Comparison of ENCODE assay signal across 33 cellular contexts in genomic region chr22:32066820-32067219, GRCh38. TPM values are rescaled to one million over a fixed set of nuclear protein-coding genes. Genes with fewer than 3 reads are reported as not detected.
"Had no signal": no experiment of that assay in that cellular context is flagged by ENCODE, and none has a peak within 500 bp of the region (broad histone marks: within the 10 kb centered on the region; RNA-seq: fewer than 3 reads in every experiment).

No MANE protein-coding gene starts in this region.

- DNase-seq: activated CD4-positive, alpha-beta memory T cell treated with anti-CD3 and anti-CD28 coated beads for 36 hours; activated CD4-positive, alpha-beta T cell treated with anti-CD3 and anti-CD28 coated beads for 36 hours; activated CD4-positive, alpha-beta T cell treated with anti-CD3 and anti-CD28 coated beads, Interleukin-2, amount 10 ng/mL, durations not matched to agents 24 days and 14 days; activated CD4-positive, CD25-positive, alpha-beta regulatory T cell; activated CD4-positive, CD25-positive, alpha-beta regulatory T cell treated with anti-CD3 and anti-CD28 coated beads, Interleukin-2, amount 50 U/mL, for 72 hours; activated CD8-positive, alpha-beta memory T cell treated with anti-CD3 and anti-CD28 coated beads, Interleukin-2, amount 10 ng/mL, durations not matched to agents 7 days and 5 days; activated CD8-positive, alpha-beta memory T cell treated with anti-CD3 and anti-CD28 coated beads, Interleukin-2, amount 50 U/mL, for 4 hours; activated CD8-positive, alpha-beta T cell treated with anti-CD3 and anti-CD28 coated beads, Interleukin-2, amount 10 ng/mL, durations not matched to agents 7 days and 5 days; activated effector memory CD4-positive, alpha-beta T cell treated with anti-CD3 and anti-CD28 coated beads, Interleukin-2, amount 50 U/mL, for 16 hours; activated naive CD4-positive, alpha-beta T cell treated with anti-CD3 and anti-CD28 coated beads for 36 hours; activated naive CD8-positive, alpha-beta T cell treated with anti-CD3 and anti-CD28 coated beads for 36 hours; activated naive CD8-positive, alpha-beta T cell treated with anti-CD3 and anti-CD28 coated beads, Interleukin-2, amount 50 U/mL, for 24 hours; activated T-cell treated with anti-CD3 and anti-CD28 coated beads, Interleukin-2, amount 50 U/mL, for 1 hour; activated T-cell treated with anti-CD3 and anti-CD28 coated beads, Interleukin-2, amount 50 U/mL, for 48 hours; adrenal gland; amygdala; aorta; body of pancreas; dorsolateral prefrontal cortex; effector memory CD4-positive, alpha-beta T cell; erythroblast; foreskin keratinocyte; gastrocnemius medialis; glutamatergic neuron; T-helper 1 cell; T-helper 17 cell; T1000; WERI-Rb-1 had no signal

- H3K9me3 ChIP-seq: adrenal gland, body of pancreas, gastrocnemius medialis had no signal

- H3K27ac ChIP-seq: adrenal gland, body of pancreas, coronary artery, dorsolateral prefrontal cortex, esophagus muscularis mucosa, foreskin keratinocyte, gastrocnemius medialis, WERI-Rb-1 had no signal

- H3K4me1 ChIP-seq: adrenal gland, body of pancreas, esophagus muscularis mucosa, foreskin keratinocyte, gastrocnemius medialis had no signal

- H3K36me3 ChIP-seq: adrenal gland, gastrocnemius medialis, WERI-Rb-1 had no signal

- H3K27me3 ChIP-seq: adrenal gland, body of pancreas, gastrocnemius medialis had no signal

- H3K4me3 ChIP-seq: adrenal gland, body of pancreas, coronary artery, dorsolateral prefrontal cortex, esophagus muscularis mucosa, gastrocnemius medialis had no signal

RNA-seq across cellular contexts. Expression of gene SLC5A1, which starts 23.8 kb away (rescaled TPM):
- total RNA-seq: activated CD4-positive, alpha-beta memory T cell treated with anti-CD3 and anti-CD28 coated beads for 36 hours; activated CD4-positive, alpha-beta T cell treated with anti-CD3 and anti-CD28 coated beads for 36 hours; activated CD4-positive, alpha-beta T cell treated with anti-CD3 and anti-CD28 coated beads, Interleukin-2, amount 10 ng/mL, durations not matched to agents 24 days and 14 days; activated CD8-positive, alpha-beta memory T cell treated with anti-CD3 and anti-CD28 coated beads for 36 hours; activated CD8-positive, alpha-beta memory T cell treated with anti-CD3 and anti-CD28 coated beads, Interleukin-2, amount 10 ng/mL, durations not matched to agents 7 days and 5 days; activated CD8-positive, alpha-beta T cell treated with anti-CD3 and anti-CD28 coated beads, Interleukin-2, amount 10 ng/mL, durations not matched to agents 7 days and 5 days; activated naive CD4-positive, alpha-beta T cell treated with anti-CD3 and anti-CD28 coated beads for 36 hours; activated naive CD8-positive, alpha-beta T cell treated with anti-CD3 and anti-CD28 coated beads for 36 hours; activated T-helper 1 cell treated with anti-CD3 and anti-CD28 coated beads, Interleukin-12 subunit alpha, Interleukin-12 subunit beta, Interleukin-2, Interleukin-4 antibody, amounts not matched to agents 30 ng/mL and 10 ng/mL and 1 ng/mL, durations not matched to agents 14 hours and 24 hours and 36 hours; activated T-helper 2 cell treated with anti-CD3 and anti-CD28 coated beads, Interferon-gamma antibody, Interleukin-2, Interleukin-4, amounts not matched to agents 10 μg/mL and 5 μg/mL and 100 μg/mL, durations not matched to agents 14 hours and 24 hours and 36 hours; aorta; foreskin keratinocyte; T-helper 17 cell had no signal
